9 cellular contexts compared by ENCODE assay signal in genomic region chr1:24112381-24113169, GRCh38. TPM values are rescaled to one million over a fixed set of nuclear protein-coding genes. Genes with fewer than 3 reads are reported as not detected.
DNase-seq lines count a peak whose midpoint lies in the region; ATAC-seq, FAIRE-seq and TF ChIP-seq lines count a peak whose summit lies in the region.
"Had no signal": no experiment of that assay in that cellular context is flagged by ENCODE, and none has a peak within 500 bp of the region (broad histone marks: within the 10 kb centered on the region; RNA-seq: fewer than 3 reads in every experiment).

No MANE protein-coding gene starts in this region.

- TF ChIP-seq CTCF in DOHH2 (IDR thresholded peaks at IDR 0.05; ENCODE audit: low read depth, low read length, poor library complexity, severe bottlenecking) = peak; percentile 43
- TF ChIP-seq CTCF in K562 (IDR thresholded peaks at IDR 0.05 in 2 of 3, conservative IDR thresholded peaks at IDR 0.05 in 1 of 3; ENCODE audit: insufficient read depth in 2 of 3, low read depth in 1 of 3, low read length in 3 of 3) = peak; percentile 82 to 89 (median 84)

- peak; percentile 94 for FAIRE-seq in K562 (lab: Jason Lieb, UNC)
- FAIRE-seq: colon had no signal

- H3K4me3 ChIP-seq in DOHH2 (ENCODE audit: low read length) (no peak overlapping the region), Karpas-422 (ENCODE audit: low read length) (no peak overlapping the region), K562 (no peak overlapping the region)

- no peak overlapping the region for H3K9ac ChIP-seq in Karpas-422 (ENCODE audit: low read length)
- H3K9ac ChIP-seq in K562 (ENCODE audit: insufficient read depth in 1 of 2, low read depth in 2 of 2, low read length in 2 of 2) = peak overlapping the region in 1 of 2 experiments; percentile 79; a peak in 1 of 4 replicates

- H3K27ac ChIP-seq in DOHH2 (ENCODE audit: low read depth, low read length) (no peak overlapping the region), Karpas-422 (ENCODE audit: low read length) (no peak overlapping the region), K562 (ENCODE audit: extremely low read depth, low read depth, low read length) (no peak overlapping the region)

- no peaks in the 10 kb centered on the region for H3K9me3 ChIP-seq in DOHH2 (ENCODE audit: control insufficient read depth, insufficient read depth, low read length)
- H3K9me3 ChIP-seq in Karpas-422 (ENCODE audit: low read length) = no peaks in the 10 kb centered on the region
- no peaks in the 10 kb centered on the region for H3K9me3 ChIP-seq in K562 (replicated peaks; ENCODE audit: control insufficient read depth, insufficient read depth, low read depth, low read length)

- POLR2A ChIA-PET in T-cell (lab: Charles Lee) (no interaction called here), K562 (lab: Yijun Ruan, JAX) (interaction anchor here (0.7 to 1.7 kb wide), 3 partner anchors 12 to 1572 kb away, joined by 3 to 9 read pairs (median 4); no protein-coding TSS in a partner anchor)

- H3K9me1 ChIP-seq in K562 (ENCODE audit: control insufficient read depth, insufficient read depth, low read length) = no peaks in the 10 kb centered on the region

- H3K9me3 Mint-ChIP-seq in T-cell = no peaks in the 10 kb centered on the region

- WGBS in K562 (ENCODE audit: insufficient coverage, low coverage, missing lambda C conversion rate) = 12% methylated on average over 26 of the region's 26 CpGs

- BruUV-seq in K562 (replicated peaks; lab: Mats Ljungman, UMichigan) = no TSS peak

- peaks cover 22 to 38% of the 10 kb centered on the region in 2 donors for H3K27me3 Mint-ChIP-seq in T-cell

- intact Hi-C loops in K562 (cut with micrococcal nuclease) = loop anchor here (1.0 to 5.0 kb wide), 2 partner anchors 41 to 165 kb away; no protein-coding TSS in a partner anchor

- H2AFZ ChIP-seq in Karpas-422 (ENCODE audit: low read length) (no peak overlapping the region), K562 (ENCODE audit: low read depth, low read length) (no peak overlapping the region)

- CTCF ChIA-PET in T-cell (lab: Charles Lee) (no interaction called here), K562 (lab: Yijun Ruan, JAX; ENCODE audit: low intra/inter-chr PET ratio) (interaction anchor here (0.6 to 1.5 kb wide), 5 partner anchors 42 to 340 kb away, joined by 3 to 7 read pairs (median 4); no protein-coding TSS in a partner anchor)

- H4K20me1 ChIP-seq in DOHH2 (ENCODE audit: control insufficient read depth, insufficient read depth, low read depth, low read length) = no peaks in the 10 kb centered on the region
- no peaks in the 10 kb centered on the region for H4K20me1 ChIP-seq in Karpas-422 (ENCODE audit: insufficient read depth, low read depth, low read length)
- peaks cover 16% of the 10 kb centered on the region for H4K20me1 ChIP-seq in K562 (replicated peaks; ENCODE audit: control insufficient read depth, insufficient read depth, low read length)

- H3K27ac Mint-ChIP-seq in T-cell = no peak overlapping the region

- peaks cover 5 to 15% (median 11%) of the 10 kb centered on the region in 3 donors for H3K4me1 Mint-ChIP-seq in T-cell

- H3K27me3 ChIP-seq in DOHH2 (ENCODE audit: control insufficient read depth, low read length) = peaks cover 35% of the 10 kb centered on the region
- no peaks in the 10 kb centered on the region for H3K27me3 ChIP-seq in Karpas-422 (ENCODE audit: low read length)
- H3K27me3 ChIP-seq in K562 (ENCODE audit: control insufficient read depth in 2 of 2, insufficient read depth in 2 of 2, low read length in 2 of 2) = peaks cover 61 to 91% of the 10 kb centered on the region in 2 experiments

- H3K9me2 ChIP-seq in DOHH2 (replicated peaks; ENCODE audit: control insufficient read depth, low read length) (no peaks in the 10 kb centered on the region), Karpas-422 (replicated peaks; ENCODE audit: insufficient read depth, low read length) (no peaks in the 10 kb centered on the region)

- peak overlapping the region in 2 of 3 donors; percentile 13 to 27 for H3K4me3 Mint-ChIP-seq in T-cell

- H3F3A ChIP-seq in DOHH2 (ENCODE audit: control insufficient read depth, insufficient read depth) = no peaks in the 10 kb centered on the region

- DNase-seq in Karpas-422 = peak; percentile 66
- DNase-seq in T-cell = peak in 30 of 34 experiments; percentile 3 to 52 (median 40)
- DNase-seq in K562 (ENCODE audit: extremely low read depth in 1 of 4, low spot score in 3 of 4) = peak; percentile 70 to 81 (median 76)
- peak; percentile 76 for DNase-seq in iPS-NIHi7 (ENCODE audit: extremely low spot score)
- peak; percentile 10 to 44 for DNase-seq in stimulated activated CD4-positive, alpha-beta T cell treated with anti-CD3 and anti-CD28 coated beads, Interleukin-12 subunit alpha, Interleukin-12 subunit beta, amount 100 ng/mL, for 24 hours (ENCODE audit: low read depth in 2 of 2)

- no peak overlapping the region for H3K4me2 ChIP-seq in DOHH2 (ENCODE audit: low read length)
- no peak overlapping the region for H3K4me2 ChIP-seq in Karpas-422 (ENCODE audit: low read depth, low read length, poor library complexity, severe bottlenecking)
- peak overlapping the region; percentile 63 for H3K4me2 ChIP-seq in K562 (ENCODE audit: insufficient read depth, low read length)

- H3K36me3 ChIP-seq in DOHH2 (ENCODE audit: control insufficient read depth, low read length) = no peaks in the 10 kb centered on the region
- H3K36me3 ChIP-seq in Karpas-422 (ENCODE audit: insufficient read depth, low read length) = no peaks in the 10 kb centered on the region
- no peaks in the 10 kb centered on the region for H3K36me3 ChIP-seq in K562 (ENCODE audit: control insufficient read depth, insufficient read depth, low read length)

- TF ChIP-seq RAD21 in K562 (CRISPR knock-in tag; conservative IDR thresholded peaks at IDR 0.05 in 1 of 2, IDR thresholded peaks at IDR 0.05 in 1 of 2) = peak; percentile 91 to 96

- no peaks in the 10 kb centered on the region for H3K4me1 ChIP-seq in DOHH2 (ENCODE audit: control insufficient read depth, low read length)
- no peaks in the 10 kb centered on the region for H3K4me1 ChIP-seq in Karpas-422 (ENCODE audit: low read length)
- peaks cover 0 to 20% of the 10 kb centered on the region in 2 experiments; a peak in 3 of 5 replicates for H3K4me1 ChIP-seq in K562 (replicated peaks in 1 of 2; ENCODE audit: control insufficient read depth in 2 of 2, insufficient read depth in 2 of 2, low read length in 2 of 2)

- H3K36me3 Mint-ChIP-seq in T-cell = no peaks in the 10 kb centered on the region

- TF ChIP-seq POLR2A in K562 (conservative IDR thresholded peaks at IDR 0.05) = no peak

- H3K79me2 ChIP-seq in DOHH2 (ENCODE audit: control insufficient read depth, low read length) = no peaks in the 10 kb centered on the region
- no peaks in the 10 kb centered on the region for H3K79me2 ChIP-seq in Karpas-422 (ENCODE audit: low read length)
- H3K79me2 ChIP-seq in K562 (ENCODE audit: control insufficient read depth, insufficient read depth, low read length) = no peaks in the 10 kb centered on the region

- no peak for TF ChIP-seq EP300 in K562 (IDR thresholded peaks at IDR 0.05; ENCODE audit: low read length)

- ATAC-seq in T-cell (replicated peaks in 1 of 4) (peak; percentile 85 to 96 (median 90)), K562 (peak; percentile 99), GM18519 (IDR thresholded peaks at IDR 0.05; ENCODE audit: low FRiP score, unreplicated experiment) (no peak), GM18907 (IDR thresholded peaks at IDR 0.05; ENCODE audit: unreplicated experiment) (no peak)

- in situ Hi-C loops in K562 (cut with MboI) = no loop called here

TF ChIP-seq in K562, 482 proteins besides CTCF, POLR2A, EP300 and RAD21 (continues in another document):
- TF ChIP-seq MTA3 (IDR thresholded peaks at IDR 0.05; ENCODE audit: borderline replicate concordance) = 0 out of 2 replicates have a peak, but pooled peaks have one; percentile 34

RNA-seq across cellular contexts. Expression of gene MYOM3, which starts 0.6 kb away (rescaled TPM):
- total RNA-seq in Karpas-422 (2014; rRNA removed; shearing (Covaris generic); ENCODE audit: low replicate concordance) = not detected in 2 replicates
- total RNA-seq in T-cell = not detected
- total RNA-seq in K562 (2011; cell fraction: chromatin; rRNA removed; ENCODE audit: low replicate concordance) = 0.09 TPM in 1 of 2 replicates, not detected in the other
- not detected in 2 replicates for total RNA-seq in K562 (2011; cell fraction: nucleolus; rRNA removed)
- total RNA-seq in K562 (2011; cell fraction: nucleoplasm; rRNA removed) = not detected in 2 replicates
- not detected in 2 replicates for total RNA-seq in K562 (2014; rRNA removed)
- not detected in 2 replicates for total RNA-seq in K562 (2014; rRNA removed; fragmentation: Illumina TruSeq; extraction: Trizol)
- total RNA-seq in K562 (2015; rRNA removed; fragmentation: Illumina TruSeq; extraction: Trizol) = not detected in 2 replicates
- not detected in 2 replicates for total RNA-seq in K562 (2021)
- 0.01 TPM in 1 of 2 replicates, not detected in the other for polyA plus RNA-seq in K562 (2011; rRNA removed)
- not detected in 2 replicates for polyA plus RNA-seq in K562 (2011; cell fraction: cytosol; rRNA removed)
- 0.03 and 0.06 TPM in 2 replicates for polyA plus RNA-seq in K562 (2011; cell fraction: nucleus; rRNA removed)
- 0.06 TPM in 1 of 2 replicates, not detected in the other for polyA plus RNA-seq in K562 (2012)
- polyA plus RNA-seq in K562 (2014; fragmentation: Illumina TruSeq; extraction: Trizol) = not detected in 2 replicates
- polyA plus RNA-seq in K562 (2014; fragmentation: Nextera tagmentation; extraction: Ambion mirVana) = not detected
- polyA plus RNA-seq in K562 (2014; rRNA removed) = not detected in 2 replicates
- 0.11 TPM in 1 of 2 replicates, not detected in the other for polyA minus RNA-seq in K562 (2011; rRNA and poly(A)+ RNA removed)
- not detected in 2 replicates for polyA minus RNA-seq in K562 (2011; cell fraction: cytosol; rRNA and poly(A)+ RNA removed)
- not detected in 2 replicates for polyA minus RNA-seq in K562 (2011; cell fraction: nucleus; rRNA and poly(A)+ RNA removed)

RNA-seq across cellular contexts. Expression of gene IL22RA1, which starts 30.4 kb away (rescaled TPM):
- total RNA-seq in Karpas-422 (2014; rRNA removed; shearing (Covaris generic); ENCODE audit: low replicate concordance) = not detected in 2 replicates
- total RNA-seq in T-cell (under 1 TPM in 2 of 5 donors, not detected in 3; 0.13 to 0.15 TPM), K562 (2014; rRNA removed) (not detected in 2 replicates), K562 (2014; rRNA removed; fragmentation: Illumina TruSeq; extraction: Trizol) (not detected in 2 replicates), K562 (2015; rRNA removed; fragmentation: Illumina TruSeq; extraction: Trizol) (not detected in 2 replicates), K562 (2021) (0.11 TPM in 1 of 2 replicates, not detected in the other)
- not detected in 2 replicates for total RNA-seq in K562 (2011; cell fraction: chromatin; rRNA removed; ENCODE audit: low replicate concordance)
- total RNA-seq in K562 (2011; cell fraction: nucleolus; rRNA removed) = not detected in 2 replicates
- not detected in 2 replicates for total RNA-seq in K562 (2011; cell fraction: nucleoplasm; rRNA removed)
- polyA plus RNA-seq in K562 (2011; rRNA removed) (not detected in 2 replicates), K562 (2014; fragmentation: Illumina TruSeq; extraction: Trizol) (not detected in 2 replicates), K562 (2014; fragmentation: Nextera tagmentation; extraction: Ambion mirVana) (not detected), K562 (2014; rRNA removed) (not detected in 2 replicates)
- not detected in 2 replicates for polyA plus RNA-seq in K562 (2011; cell fraction: cytosol; rRNA removed)
- polyA plus RNA-seq in K562 (2011; cell fraction: nucleus; rRNA removed) = not detected in 2 replicates
- polyA plus RNA-seq in K562 (2012) = not detected in 2 replicates
- not detected in 2 replicates for polyA minus RNA-seq in K562 (2011; rRNA and poly(A)+ RNA removed)
- polyA minus RNA-seq in K562 (2011; cell fraction: cytosol; rRNA and poly(A)+ RNA removed) = not detected in 2 replicates
- polyA minus RNA-seq in K562 (2011; cell fraction: nucleus; rRNA and poly(A)+ RNA removed) = not detected in 2 replicates

Comparison
In these comparisons a context has a peak if more than half of its experiments do, and no peak if none do; other contexts are left out.
1. ATAC-seq: peak in T-cell (4 of 4) and K562 (single experiment); none in GM18519 (single experiment) and GM18907 (single experiment).
2. Peak in every context shown above with its lines, with median percentiles within 50 percentile points of each other: DNase-seq.